Comparison of ENCODE assay signal across 8 cellular contexts in the genomic region with DNA sequence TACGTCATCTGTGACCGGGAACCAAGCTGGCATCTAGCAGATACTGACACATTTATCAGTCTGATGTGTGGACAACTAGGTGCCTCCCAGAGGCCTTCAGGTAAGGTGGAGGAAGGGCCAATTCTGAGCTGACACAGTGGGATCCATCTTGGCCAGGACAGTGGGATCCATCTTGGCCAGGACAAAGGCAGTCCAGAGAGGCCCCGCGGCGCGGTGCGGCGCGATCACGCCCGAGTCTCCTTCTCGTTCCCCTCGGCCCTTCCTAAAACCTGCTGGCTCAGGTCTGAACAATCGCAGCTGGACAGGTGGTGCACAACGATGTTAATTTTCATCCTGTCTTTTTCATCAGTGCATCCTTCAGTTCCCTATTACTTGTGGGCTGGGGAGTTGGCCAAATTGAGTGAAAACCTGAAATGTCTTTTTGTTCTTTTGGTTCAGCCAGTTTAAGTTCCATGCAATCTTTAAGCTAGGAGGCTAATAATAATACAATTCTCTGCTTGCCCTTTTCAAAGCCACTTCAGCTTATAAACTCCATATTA. TPM values are rescaled to one million over a fixed set of nuclear protein-coding genes. Genes with fewer than 3 reads are reported as not detected.
DNase-seq lines count a peak whose midpoint lies in the region; ATAC-seq and TF ChIP-seq lines count a peak whose summit lies in the region.

No MANE protein-coding gene starts in this region.

- peak overlapping the region; percentile 99 for H3K4me3 Mint-ChIP-seq in natural killer cell

- ATAC-seq in PC-3 (no peak), natural killer cell (no peak), GM18517 (IDR thresholded peaks at IDR 0.05; ENCODE audit: unreplicated experiment) (no peak), GM18870 (IDR thresholded peaks at IDR 0.05; ENCODE audit: unreplicated experiment) (no peak)

- CTCF ChIA-PET in PC-3 (lab: Charles Lee) = no interaction called here

- no peaks in the 10 kb centered on the region for H3K9me3 ChIP-seq in PC-3 (ENCODE audit: low read length)

- peak; percentile 54 for DNase-seq in DMS53 treated with DMSO at 0.1 percent for 48 hours (lab: John Stamatoyannopoulos, UW; ENCODE audit: unreplicated experiment)
- DNase-seq in PC-3 = no peak
- peak in 9 of 61 donors; percentile 1 to 44 (median 23) for DNase-seq in caudate nucleus (lab: John Stamatoyannopoulos, UW)
- no peak for DNase-seq in natural killer cell
- DNase-seq in posterior vena cava (ENCODE audit: low spot score) = no peak
- DNase-seq in DMS79 (lab: John Stamatoyannopoulos, UW) = no peak

- intact Hi-C loops in PC-3 (cut with micrococcal nuclease) = no loop called here
- intact Hi-C loops in natural killer cell (cut with micrococcal nuclease) = no loop called here
- intact Hi-C loops in posterior vena cava (cut with DNase I) = loop anchor here in 1 of 2 donors (5.0 kb wide), 1 partner anchor 36 kb away; no protein-coding TSS in a partner anchor

- TF ChIP-seq CTCF in PC-3 (conservative IDR thresholded peaks at IDR 0.05; ENCODE audit: low read depth, low read length) = no peak
- no peak for TF ChIP-seq CTCF in natural killer cell (IDR thresholded peaks at IDR 0.05)

- no peaks in the 10 kb centered on the region for H3K9me2 ChIP-seq in PC-3 (replicated peaks; ENCODE audit: low read length)

- H3K4me3 ChIP-seq in PC-3 (ENCODE audit: low read length) = peak overlapping the region; percentile 98

- H3K27ac ChIP-seq in PC-3 (ENCODE audit: low read length) = peak overlapping the region; percentile 74; the same call in 1 of the 2 replicates
- peak overlapping the region; percentile 97 for H3K27ac ChIP-seq in caudate nucleus (ENCODE audit: low read depth, low read length)

- H3K9ac ChIP-seq in PC-3 (ENCODE audit: low read length) = peak overlapping the region; percentile 96

- H3K36me3 ChIP-seq in PC-3 (ENCODE audit: low read depth, low read length) = 0 out of 2 replicates have a peak, but pooled peaks cover 3% of the 10 kb centered on the region

- H3F3A ChIP-seq in PC-3 (ENCODE audit: low read length, unreplicated experiment) = no peaks in the 10 kb centered on the region

- H4K20me1 ChIP-seq in PC-3 (ENCODE audit: low read length) = peaks cover 17% of the 10 kb centered on the region

- no peaks in the 10 kb centered on the region for H3K27me3 ChIP-seq in PC-3 (ENCODE audit: low read length)

- POLR2A ChIA-PET in PC-3 (lab: Charles Lee; ENCODE audit: unreplicated experiment) = interaction anchor here (0.5 to 0.7 kb wide), 2 partner anchors 35 to 87 kb away, joined by 4 to 5 read pairs; no protein-coding TSS in a partner anchor

- peak overlapping the region; percentile 99 for H3K27ac Mint-ChIP-seq in natural killer cell

- H3K4me2 ChIP-seq in PC-3 (ENCODE audit: low read length) = peak overlapping the region; percentile 95

- H3K4me1 Mint-ChIP-seq in natural killer cell = peaks cover 43 to 57% of the 10 kb centered on the region in 2 donors

- H3K27me3 Mint-ChIP-seq in natural killer cell (ENCODE audit: low read depth in 2 of 2) = no peaks in the 10 kb centered on the region

- no TSS peak for BruUV-seq in PC-3 (replicated peaks; lab: Mats Ljungman, UMichigan)

- H3K79me2 ChIP-seq in PC-3 (ENCODE audit: low read length) = peaks cover 44% of the 10 kb centered on the region

- no peaks in the 10 kb centered on the region for H3K36me3 Mint-ChIP-seq in natural killer cell

- H3K4me1 ChIP-seq in PC-3 (ENCODE audit: insufficient read depth, low read length) = peaks cover 19% of the 10 kb centered on the region

- H3K9me3 Mint-ChIP-seq in natural killer cell = no peaks in the 10 kb centered on the region

- H2AFZ ChIP-seq in PC-3 (ENCODE audit: low read length) = peak overlapping the region; percentile 91

RNA-seq across cellular contexts. Expression of a gene that starts 0.5 kb away (rescaled TPM):
- total RNA-seq in PC-3 (2014; rRNA removed) (32.0 and 35.1 TPM in 2 replicates), natural killer cell (100 to 1,000 TPM; 124 to 205 (median 187) TPM), posterior vena cava (100 to 1,000 TPM; 206 to 227 TPM)
